Comparison of ENCODE assay signal across 11 cellular contexts in genomic region chr18:52409732-52410131, GRCh38.
DNase-seq lines count a peak whose midpoint lies in the region; ATAC-seq, FAIRE-seq and TF ChIP-seq lines count a peak whose summit lies in the region.
"Had no signal": no experiment of that assay in that cellular context is flagged by ENCODE, and none has a peak within 500 bp of the region (broad histone marks: within the 10 kb centered on the region; RNA-seq: fewer than 3 reads in every experiment).

No MANE protein-coding gene starts in this region.

- no peaks in the 10 kb centered on the region for H3K4me1 ChIP-seq in gastroesophageal sphincter

- TF ChIP-seq CTCF in GM12865 (IDR thresholded peaks at IDR 0.05; ENCODE audit: insufficient read depth, low read depth, low read length, missing control alignments) = peak; percentile 26
- TF ChIP-seq CTCF in bronchial epithelial cell (IDR thresholded peaks at IDR 0.05; ENCODE audit: insufficient read depth, low read length, severe bottlenecking) = no peak
- no peak for TF ChIP-seq CTCF in gastroesophageal sphincter (IDR thresholded peaks at IDR 0.05)

- TF ChIP-seq EP300 in gastroesophageal sphincter (IDR thresholded peaks at IDR 0.05) = no peak

- peak; percentile 93 for ATAC-seq in GM19468 (IDR thresholded peaks at IDR 0.05; ENCODE audit: extremely low read depth, unreplicated experiment)
- peak; percentile 99 for ATAC-seq in HG03095 (IDR thresholded peaks at IDR 0.05; ENCODE audit: unreplicated experiment)
- ATAC-seq in gastroesophageal sphincter = no peak

- H3K9me3 ChIP-seq in gastroesophageal sphincter = no peaks in the 10 kb centered on the region

- H3K27me3 ChIP-seq in bronchial epithelial cell (ENCODE audit: control insufficient read depth, insufficient read depth, low read length) (no peaks in the 10 kb centered on the region), gastroesophageal sphincter (no peaks in the 10 kb centered on the region)

- peak; percentile 82 for DNase-seq in GM12865 (ENCODE audit: low read depth)
- DNase-seq in bronchial epithelial cell (ENCODE audit: low read depth) = peak; percentile 8
- no peak for DNase-seq in NCI-H345 treated with DMSO at 0.1 percent for 48 hours (lab: John Stamatoyannopoulos, UW; ENCODE audit: unreplicated experiment)
- DNase-seq in NCI-H2029 (lab: John Stamatoyannopoulos, UW) = no peak
- DNase-seq in NOMO-1 treated with dmso at 0.1 percent for 144 hours (lab: John Stamatoyannopoulos, UW; ENCODE audit: unreplicated experiment) = no peak
- DNase-seq: CD4-positive, alpha-beta T cell had no signal

- WGBS in gastroesophageal sphincter (ENCODE audit: low coverage in 1 of 2), 2 donors = 33 to 80% methylated on average over 1 of the region's 1 CpG

- TF ChIP-seq POLR2A in gastroesophageal sphincter (IDR thresholded peaks at IDR 0.05) = no peak

- no peaks in the 10 kb centered on the region for H3K36me3 ChIP-seq in bronchial epithelial cell (ENCODE audit: control insufficient read depth, insufficient read depth, low read length)
- H3K36me3 ChIP-seq in gastroesophageal sphincter = no peaks in the 10 kb centered on the region

- H3K27ac ChIP-seq in gastroesophageal sphincter = no peak overlapping the region
- H3K27ac ChIP-seq: epithelial cell of prostate, SK-N-MC had no signal

- H3K4me3 ChIP-seq in GM12865 (ENCODE audit: low read depth, low read length) = peak overlapping the region; percentile 38
- H3K4me3 ChIP-seq in bronchial epithelial cell (ENCODE audit: low read depth, low read length) = no peak overlapping the region
- H3K4me3 ChIP-seq in gastroesophageal sphincter = no peak overlapping the region
- H3K4me3 ChIP-seq: SK-N-MC had no signal

- no peak for FAIRE-seq in bronchial epithelial cell (lab: Jason Lieb, UNC)

Comparison
In these comparisons a context has a peak if more than half of its experiments do, and no peak if none do; other contexts are left out.
1. DNase-seq: peak in GM12865 (single experiment) and bronchial epithelial cell (single experiment); none in NCI-H345 treated with DMSO at 0.1 percent for 48 hours (single experiment), NCI-H2029 (single experiment) and NOMO-1 treated with dmso at 0.1 percent for 144 hours (single experiment).